ENCODE assay signal across 9 cellular contexts in genomic region chr6:101402618-101403002, GRCh38. TPM values are rescaled to one million over a fixed set of nuclear protein-coding genes. Genes with fewer than 3 reads are reported as not detected.
DNase-seq lines count a peak whose midpoint lies in the region; ATAC-seq and TF ChIP-seq lines count a peak whose summit lies in the region.
"Had no signal": no experiment of that assay in that cellular context is flagged by ENCODE, and none has a peak within 500 bp of the region (broad histone marks: within the 10 kb centered on the region; RNA-seq: fewer than 3 reads in every experiment).

No MANE protein-coding gene starts in this region.

- peak overlapping the region; percentile 41 for H3K4me2 ChIP-seq in GM23248 (ENCODE audit: unreplicated experiment)

- H2AFZ ChIP-seq in GM23248 = peak overlapping the region; percentile 42

- H3K36me3 Mint-ChIP-seq in osteocyte (ENCODE audit: unreplicated experiment) = peaks cover 5% of the 10 kb centered on the region
- H3K36me3 Mint-ChIP-seq: stimulated activated memory B cell treated with anti-CD40 and anti-IgM and Interleukin-4, amounts not matched to agents 10 μg/mL and 1 μg/mL and 100 μg/mL, for 72 hours had no signal

- H3K9me3 ChIP-seq in GM23248 (ENCODE audit: low read depth) = no peaks in the 10 kb centered on the region
- H3K9me3 ChIP-seq in heart left ventricle = no peaks in the 10 kb centered on the region

- peak overlapping the region; percentile 85 for H3K4me3 Mint-ChIP-seq in osteocyte (ENCODE audit: unreplicated experiment)
- H3K4me3 Mint-ChIP-seq: stimulated activated memory B cell treated with anti-CD40 and anti-IgM and Interleukin-4, amounts not matched to agents 10 μg/mL and 1 μg/mL and 100 μg/mL, for 72 hours had no signal

- peak; percentile 39 for DNase-seq in GM23248
- peak in 3 of 5 donors; percentile 41 to 69 (median 58) for DNase-seq in heart left ventricle
- no peak for DNase-seq in osteocyte (ENCODE audit: extremely low spot score, unreplicated experiment)
- no peak for DNase-seq in activated naive CD4-positive, alpha-beta T cell treated with anti-CD3 and anti-CD28 coated beads, Interleukin-2, amount 50 U/mL, for 16 hours
- no peak for DNase-seq in SIG-M5 treated with dmso at 0.1 percent for 504 hours (lab: John Stamatoyannopoulos, UW; ENCODE audit: unreplicated experiment)
- DNase-seq in NCI-H748 treated with DMSO at 0.1 percent for 48 hours (lab: John Stamatoyannopoulos, UW) = no peak

- H3K27me3 Mint-ChIP-seq in osteocyte (ENCODE audit: unreplicated experiment) = peaks cover 4% of the 10 kb centered on the region

- in situ Hi-C loops in GM23248 (cut with MboI) = no loop called here

- no peak overlapping the region for H3K27ac Mint-ChIP-seq in osteocyte (ENCODE audit: unreplicated experiment)
- H3K27ac Mint-ChIP-seq: stimulated activated memory B cell treated with anti-CD40 and anti-IgM and Interleukin-4, amounts not matched to agents 10 μg/mL and 1 μg/mL and 100 μg/mL, for 72 hours had no signal

- peaks cover 4% of the 10 kb centered on the region for H3K27me3 ChIP-seq in GM23248 (replicated peaks; ENCODE audit: insufficient read depth)
- peaks cover 0 to 69% (median 24%) of the 10 kb centered on the region in 9 donors for H3K27me3 ChIP-seq in heart left ventricle

- H3K27ac ChIP-seq in GM23248 (no peak overlapping the region), heart left ventricle (peak overlapping the region in 3 of 12 donors; percentile 9 to 65 (median 55))

- H3F3A ChIP-seq in GM23248 (ENCODE audit: insufficient read depth) = no peaks in the 10 kb centered on the region

- no peak for TF ChIP-seq POLR2A in heart left ventricle (IDR thresholded peaks at IDR 0.05)

- no peaks in the 10 kb centered on the region for H3K9me3 Mint-ChIP-seq in osteocyte (ENCODE audit: unreplicated experiment)

- H3K9ac ChIP-seq in GM23248 = 0 out of 2 replicates have a peak overlapping the region, but pooled peaks have one; percentile 11

- peak overlapping the region; percentile 58 for H3K4me3 ChIP-seq in GM23248
- peak overlapping the region in 10 of 12 donors; percentile 4 to 52 (median 38) for H3K4me3 ChIP-seq in heart left ventricle

- intact Hi-C loops in heart left ventricle (cut with DNase I) = no loop called here

- TF ChIP-seq CTCF in heart left ventricle (IDR thresholded peaks at IDR 0.05) (no peak), osteocyte (IDR thresholded peaks at IDR 0.05) (no peak)

- H3K4me1 ChIP-seq in GM23248 (ENCODE audit: insufficient read depth) (no peaks in the 10 kb centered on the region), heart left ventricle (peaks cover 0 to 5% (median 0%) of the 10 kb centered on the region in 12 donors)

- no peaks in the 10 kb centered on the region for H3K79me2 ChIP-seq in GM23248 (ENCODE audit: insufficient read depth)

- ATAC-seq in SK-N-SH treated with all-trans-retinoic acid at 6 μM for 48 hours = peak; percentile 73
- ATAC-seq in heart left ventricle = peak; percentile 61 to 90 (median 78)
- no peak for ATAC-seq in GM18870 (IDR thresholded peaks at IDR 0.05; ENCODE audit: unreplicated experiment)
- ATAC-seq: stimulated activated memory B cell treated with anti-CD40 and anti-IgM and Interleukin-4, amounts not matched to agents 10 μg/mL and 1 μg/mL and 100 μg/mL, for 72 hours had no signal

- no peaks in the 10 kb centered on the region for H3K36me3 ChIP-seq in GM23248 (ENCODE audit: low read depth)
- no peaks in the 10 kb centered on the region for H3K36me3 ChIP-seq in heart left ventricle

- no peaks in the 10 kb centered on the region for H4K20me1 ChIP-seq in GM23248 (ENCODE audit: insufficient read depth)

- no peaks in the 10 kb centered on the region for H3K9me2 ChIP-seq in GM23248 (ENCODE audit: insufficient read depth)

- WGBS in GM23248 (ENCODE audit: low coverage in 1 of 2, low lambda C conversion rate in 2 of 2, missing lambda C conversion rate in 2 of 2), 2 experiments = 2 to 3% methylated on average over 8 to 27 of the region's 27 CpGs
- WGBS in heart left ventricle, 4 donors = 0 to 4% (median 1%) methylated on average over 12 to 27 of the region's 27 CpGs

- H3K4me1 Mint-ChIP-seq in osteocyte (ENCODE audit: unreplicated experiment) = peaks cover 30% of the 10 kb centered on the region
- H3K4me1 Mint-ChIP-seq: stimulated activated memory B cell treated with anti-CD40 and anti-IgM and Interleukin-4, amounts not matched to agents 10 μg/mL and 1 μg/mL and 100 μg/mL, for 72 hours had no signal

TF ChIP-seq in SK-N-SH treated with all-trans-retinoic acid at 6 μM for 48 hours, 23 proteins besides CTCF, POLR2A, EP300 and RAD21:
- no peak for TF ChIP-seq PPARA (CRISPR knock-in tag; IDR thresholded peaks at IDR 0.05; ENCODE audit: borderline replicate concordance)
- no peak for TF ChIP-seq ESRRG (CRISPR knock-in tag; IDR thresholded peaks at IDR 0.05)
- TF ChIP-seq ZFP30 (CRISPR knock-in tag; IDR thresholded peaks at IDR 0.05) = no peak
- no peak for TF ChIP-seq BACH2 (CRISPR knock-in tag; IDR thresholded peaks at IDR 0.05; ENCODE audit: borderline replicate concordance)
- no peak for TF ChIP-seq ISL1 (CRISPR knock-in tag; IDR thresholded peaks at IDR 0.05)
- TF ChIP-seq ZNF8 (CRISPR knock-in tag; IDR thresholded peaks at IDR 0.05) = no peak
- no peak for TF ChIP-seq OSR1 (CRISPR knock-in tag; IDR thresholded peaks at IDR 0.05)
- TF ChIP-seq TOX (CRISPR knock-in tag; IDR thresholded peaks at IDR 0.05; ENCODE audit: borderline replicate concordance) = no peak
- no peak for TF ChIP-seq CREB5 (CRISPR knock-in tag; IDR thresholded peaks at IDR 0.05; ENCODE audit: low read depth)
- TF ChIP-seq TSHZ2 (CRISPR knock-in tag; IDR thresholded peaks at IDR 0.05) = no peak; the same call in 1 of the 2 replicates

RNA-seq across cellular contexts. Expression of gene GRIK2, which starts 9.1 kb away (rescaled TPM):
- total RNA-seq in GM23248 (2014; rRNA removed; shearing (Covaris generic)) = 0.38 and 7.1 TPM in 2 replicates
- 0.99 and 1.4 TPM in 2 replicates for polyA plus RNA-seq in GM23248 (2016; fragmentation: Nextera tagmentation; extraction: Ambion mirVana)
- 1 to 10 TPM; 1.2 to 7.0 (median 5.1) TPM for total RNA-seq in heart left ventricle
- 1 to 10 TPM in 1 of 2 donors, under 1 TPM in 1; 0.33 to 3.4 TPM for polyA plus RNA-seq in heart left ventricle
- 7.1 and 10.8 TPM in 2 replicates for total RNA-seq in osteocyte

Comparison
In these comparisons a context has a peak if more than half of its experiments do, and no peak if none do; other contexts are left out.
1. DNase-seq: peak in GM23248 (single experiment) and heart left ventricle (3 of 5); none in osteocyte (single experiment), activated naive CD4-positive, alpha-beta T cell treated with anti-CD3 and anti-CD28 coated beads, Interleukin-2, amount 50 U/mL, for 16 hours (single experiment), SIG-M5 treated with dmso at 0.1 percent for 504 hours (single experiment) and NCI-H748 treated with DMSO at 0.1 percent for 48 hours (single experiment).